In the genomic region with DNA sequence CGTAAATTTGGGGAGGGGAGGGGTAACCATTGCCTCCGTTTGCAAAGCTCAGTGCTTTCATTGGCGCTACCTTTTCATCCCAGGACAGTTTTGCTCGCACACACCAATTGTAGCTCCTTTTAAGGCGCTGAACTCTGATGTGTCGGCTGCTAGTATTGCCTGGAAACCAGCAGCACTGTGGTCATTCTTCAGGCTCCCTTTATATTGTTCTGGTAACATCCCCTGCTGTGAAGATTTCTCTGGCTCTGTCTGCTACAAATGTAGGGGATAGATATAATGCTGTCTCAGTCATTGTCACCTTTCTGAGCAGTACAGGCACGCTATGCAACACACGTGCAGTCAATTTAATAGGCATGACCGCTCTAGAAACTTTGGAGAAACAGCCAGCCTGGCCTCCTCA, we compare ENCODE assay signal across 24 cellular contexts.
"Had no signal": no experiment of that assay in that cellular context is flagged by ENCODE, and none has a peak within 500 bp of the region (broad histone marks: within the 10 kb centered on the region; RNA-seq: fewer than 3 reads in every experiment).

No MANE protein-coding gene starts in this region.

- H3K36me3 ChIP-seq: esophagus squamous epithelium, gastroesophageal sphincter, ovary, suprapubic skin, thyroid gland had no signal

- DNase-seq: effector memory CD8-positive, alpha-beta T cell; esophagus squamous epithelium; foreskin fibroblast; glutamatergic neuron; left colon; left ventricle myocardium superior; mesenchymal stem cell; naive thymus-derived CD4-positive, alpha-beta T cell; nephron progenitor cell; nucleus accumbens; ovary; right cardiac atrium; small intestine; stimulated activated CD4-positive, alpha-beta T cell treated with anti-CD3 and anti-CD28 coated beads, Interleukin-2, amount 100 ng/mL, for 48 hours; stimulated activated naive CD8-positive, alpha-beta T cell treated with anti-CD3 and anti-CD28 coated beads, Interleukin-15, Interleukin-2, amounts not matched to agents 100 U/mL and 50 U/mL, for 24 hours; thyroid gland had no signal

- H3K27ac Mint-ChIP-seq: dendritic cell treated with granulocyte-macrophage colony-stimulating factor and Interleukin-4, amounts not matched to agents 40 ng/mL and 50 ng/mL, for 4 days; effector memory CD8-positive, alpha-beta T cell; naive thymus-derived CD4-positive, alpha-beta T cell; nephron progenitor cell; type B pancreatic cell had no signal

- H3K4me1 ChIP-seq: esophagus squamous epithelium, gastroesophageal sphincter, suprapubic skin, thyroid gland had no signal

- H3K27me3 Mint-ChIP-seq: type B pancreatic cell had no signal

- FAIRE-seq: colon, small intestine, urothelium cell line had no signal

- H3K4me3 ChIP-seq: esophagus squamous epithelium, gastroesophageal sphincter, lung, ovary, suprapubic skin, thyroid gland had no signal

- H3K9me3 Mint-ChIP-seq: dendritic cell treated with granulocyte-macrophage colony-stimulating factor and Interleukin-4, amounts not matched to agents 40 ng/mL and 50 ng/mL, for 4 days; effector memory CD8-positive, alpha-beta T cell; nephron progenitor cell; type B pancreatic cell had no signal

- H3K27ac ChIP-seq: epithelial cell of prostate, esophagus squamous epithelium, gastroesophageal sphincter, ovary, suprapubic skin, thyroid gland had no signal

- H3K9me3 ChIP-seq: esophagus squamous epithelium, gastroesophageal sphincter, ovary, suprapubic skin, thyroid gland had no signal

- ATAC-seq: effector memory CD8-positive, alpha-beta T cell; gastroesophageal sphincter; left colon; left ventricle myocardium superior; naive thymus-derived CD4-positive, alpha-beta T cell; right cardiac atrium; stimulated activated naive CD8-positive, alpha-beta T cell treated with anti-CD3 and anti-CD28 coated beads, Interleukin-15, Interleukin-2, amounts not matched to agents 100 U/mL and 50 U/mL, for 24 hours had no signal

- H3K27me3 ChIP-seq: esophagus squamous epithelium, gastroesophageal sphincter, ovary, suprapubic skin, thyroid gland had no signal

- H3K36me3 Mint-ChIP-seq: naive thymus-derived CD4-positive, alpha-beta T cell; type B pancreatic cell had no signal

- H3K4me3 Mint-ChIP-seq: dendritic cell treated with granulocyte-macrophage colony-stimulating factor and Interleukin-4, amounts not matched to agents 40 ng/mL and 50 ng/mL, for 4 days; effector memory CD8-positive, alpha-beta T cell; naive thymus-derived CD4-positive, alpha-beta T cell; nephron progenitor cell; type B pancreatic cell had no signal
